ENCODE assay signal across 2 cellular contexts in the genomic region with DNA sequence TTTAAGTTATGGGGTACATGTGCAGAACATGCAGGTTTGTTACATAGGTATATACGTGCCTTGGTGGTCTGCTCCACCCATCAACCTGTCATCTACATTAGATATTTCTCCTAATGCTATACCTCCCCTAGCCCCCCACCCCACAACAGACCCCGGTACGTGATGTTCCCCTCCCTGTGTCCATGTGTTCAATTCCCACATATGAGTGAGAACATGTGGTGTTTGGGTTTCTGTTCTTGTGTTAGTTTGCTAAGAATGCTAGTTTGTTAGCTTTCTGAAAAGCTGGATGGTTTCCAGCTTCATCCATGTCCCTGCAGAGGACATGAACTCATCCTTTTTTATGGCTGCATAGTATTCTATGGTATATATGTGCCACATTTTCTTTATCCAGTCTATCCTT. TPM values are rescaled to one million over a fixed set of nuclear protein-coding genes. Genes with fewer than 3 reads are reported as not detected.
"Had no signal": no experiment of that assay in that cellular context is flagged by ENCODE, and none has a peak within 500 bp of the region (broad histone marks: within the 10 kb centered on the region; RNA-seq: fewer than 3 reads in every experiment).

No MANE protein-coding gene starts in this region.

RNA-seq across cellular contexts. Expression of gene MYT1L, which starts 39.8 kb away (rescaled TPM):
- total RNA-seq: G401, GM12878 had no signal
- polyA plus RNA-seq: GM12878 had no signal
